ENCODE assay signal across 1 cellular context in genomic region chr1:150927629-150928028, GRCh38.
TF ChIP-seq lines count a peak whose summit lies in the region.

No MANE protein-coding gene starts in this region.

TF ChIP-seq in neural cell, 6 proteins besides CTCF, POLR2A, EP300 and RAD21 (continued from another document):
- TF ChIP-seq TAF1 (IDR thresholded peaks at IDR 0.05; ENCODE audit: low read depth) (no peak), EZH2 (IDR thresholded peaks at IDR 0.05; ENCODE audit: borderline replicate concordance, insufficient read depth, low read length, poor library complexity, severe bottlenecking) (no peak), MXI1 (conservative IDR thresholded peaks at IDR 0.05; ENCODE audit: poor library complexity, severe bottlenecking) (no peak), REST (IDR thresholded peaks at IDR 0.05; ENCODE audit: borderline replicate concordance) (no peak), POLR2AphosphoS5 (IDR thresholded peaks at IDR 0.05) (no peak)
